ENCODE assay signal across 19 cellular contexts in the genomic region with DNA sequence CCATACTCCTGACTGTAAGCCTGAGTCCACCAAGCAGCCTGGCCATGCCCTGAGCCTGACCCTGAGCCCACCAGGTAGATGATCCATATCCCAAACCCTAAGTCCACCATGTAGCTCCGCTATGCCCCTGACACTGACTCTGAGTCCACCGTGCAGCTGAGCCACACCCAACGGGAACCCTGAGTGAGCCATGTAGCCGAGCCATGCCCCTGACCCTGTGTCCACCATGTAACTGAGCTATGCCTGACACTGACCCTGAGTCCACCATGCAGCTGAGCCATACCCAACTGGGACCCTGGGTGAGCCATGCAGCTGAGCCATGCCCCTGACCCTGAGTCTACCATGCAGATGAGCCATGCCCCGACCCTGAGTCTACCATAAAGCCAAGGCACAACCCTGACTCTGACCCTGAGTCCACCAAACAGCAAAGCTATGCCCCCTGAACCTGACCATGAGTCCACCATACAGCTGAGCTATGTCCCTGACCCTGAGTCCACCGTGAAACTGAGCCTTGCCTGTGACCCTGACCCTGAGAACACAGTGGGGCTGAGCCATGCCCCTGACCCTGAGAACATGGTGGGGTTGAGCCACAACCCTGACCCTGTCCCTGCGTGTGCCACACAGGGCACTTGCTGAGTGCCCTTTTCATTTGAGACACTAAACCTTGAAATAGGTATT.
DNase-seq lines count a peak whose midpoint lies in the region; ATAC-seq and TF ChIP-seq lines count a peak whose summit lies in the region.
"Had no signal": no experiment of that assay in that cellular context is flagged by ENCODE, and none has a peak within 500 bp of the region (broad histone marks: within the 10 kb centered on the region; RNA-seq: fewer than 3 reads in every experiment).

No MANE protein-coding gene starts in this region.

- no peak overlapping the region for H2BK120ac ChIP-seq in IMR-90 (ENCODE audit: low read depth, low read length)
- no peak overlapping the region for H2BK120ac ChIP-seq in mesenchymal stem cell (ENCODE audit: low read depth, low read length)

- H3K4me1 ChIP-seq in Caco-2 (peaks cover 15% of the 10 kb centered on the region), IMR-90 (ENCODE audit: control insufficient read depth, insufficient read depth, low read length) (no peaks in the 10 kb centered on the region), mesenchymal stem cell (ENCODE audit: control insufficient read depth, insufficient read depth, low read depth, low read length) (peaks cover 22% of the 10 kb centered on the region), sigmoid colon (no peaks in the 10 kb centered on the region)
- H3K4me1 ChIP-seq: SJSA1 had no signal

- no peak overlapping the region; the same call in 1 of the 2 replicates for H3K4ac ChIP-seq in IMR-90 (ENCODE audit: low read depth, low read length)
- no peak overlapping the region for H3K4ac ChIP-seq in mesenchymal stem cell (ENCODE audit: low read depth in 1 of 2, low read length in 2 of 2)

- H3K27me3 Mint-ChIP-seq in Caco-2 (ENCODE audit: insufficient read depth, unreplicated experiment): no peaks in the 10 kb centered on the region
- H3K27me3 Mint-ChIP-seq in stimulated activated memory B cell treated with anti-CD40 and anti-IgM and Interleukin-4, amounts not matched to agents 10 μg/mL and 1 μg/mL and 100 μg/mL, for 72 hours: no peaks in the 10 kb centered on the region
- H3K27me3 Mint-ChIP-seq: IgD-negative memory B cell had no signal

- peaks cover 39% of the 10 kb centered on the region for H3K9me1 ChIP-seq in IMR-90 (ENCODE audit: insufficient read depth, low read length)

- 94% methylated on average over 7 of the region's 7 CpGs; no CpG with 5 or more reads in 1 of the 2 experiments for WGBS in IMR-90 (ENCODE audit: extremely low coverage in 2 of 2, insufficient read length in 1 of 2), 2 experiments
- WGBS in mesenchymal stem cell: 98% methylated on average over 7 of the region's 7 CpGs
- 94 to 95% methylated on average over 7 of the region's 7 CpGs for WGBS in sigmoid colon, 2 donors

- no peak overlapping the region for H3K27ac ChIP-seq in IMR-90 (ENCODE audit: insufficient read depth, low read length)
- H3K27ac ChIP-seq in mesenchymal stem cell (ENCODE audit: low read length, poor library complexity, severe bottlenecking): no peak overlapping the region
- H3K27ac ChIP-seq in sigmoid colon: no peak overlapping the region
- H3K27ac ChIP-seq: SJSA1 had no signal

- H2BK20ac ChIP-seq in IMR-90 (ENCODE audit: low read depth, low read length): no peak overlapping the region

- no peaks in the 10 kb centered on the region for H3K9me3 Mint-ChIP-seq in Caco-2 (ENCODE audit: unreplicated experiment)
- H3K9me3 Mint-ChIP-seq in stimulated activated memory B cell treated with anti-CD40 and anti-IgM and Interleukin-4, amounts not matched to agents 10 μg/mL and 1 μg/mL and 100 μg/mL, for 72 hours: peaks cover 5% of the 10 kb centered on the region
- H3K9me3 Mint-ChIP-seq: IgD-negative memory B cell had no signal

- peaks cover 15% of the 10 kb centered on the region for H3K36me3 ChIP-seq in Caco-2 (ENCODE audit: control insufficient read depth, insufficient read depth, low read length)
- H3K36me3 ChIP-seq in IMR-90 (ENCODE audit: control insufficient read depth, insufficient read depth, low read length): peaks cover 81% of the 10 kb centered on the region
- peaks cover 25 to 75% of the 10 kb centered on the region in 2 experiments for H3K36me3 ChIP-seq in mesenchymal stem cell (ENCODE audit: control insufficient read depth in 1 of 2, insufficient read depth in 2 of 2, low read depth in 1 of 2, low read length in 2 of 2)
- H3K36me3 ChIP-seq in sigmoid colon: peaks cover 17 to 78% (median 41%) of the 10 kb centered on the region in 4 donors

- no peak overlapping the region for H3K23ac ChIP-seq in IMR-90 (ENCODE audit: low read depth, low read length)
- H3K23ac ChIP-seq in mesenchymal stem cell (ENCODE audit: low read length in 2 of 2): no peak overlapping the region

- POLR2A ChIA-PET in Caco-2 (lab: Charles Lee): no interaction called here
- POLR2A ChIA-PET in IMR-90 (lab: Charles Lee; ENCODE audit: unreplicated experiment): no interaction called here

- no peak for TF ChIP-seq RAD21 in IMR-90 (IDR thresholded peaks at IDR 0.05; ENCODE audit: low read length)

- peak overlapping the region in 1 of 2 experiments; percentile 11 for H2BK12ac ChIP-seq in mesenchymal stem cell (ENCODE audit: low read length in 2 of 2)

- H3K18ac ChIP-seq in IMR-90 (ENCODE audit: low read depth, low read length): no peak overlapping the region
- peak overlapping the region; percentile 24 to 46 for H3K18ac ChIP-seq in mesenchymal stem cell (ENCODE audit: low read depth in 1 of 2, low read length in 2 of 2)

- H3K4me1 Mint-ChIP-seq in Caco-2 (ENCODE audit: low read depth, unreplicated experiment): peaks cover 11% of the 10 kb centered on the region
- peaks cover 12% of the 10 kb centered on the region for H3K4me1 Mint-ChIP-seq in stimulated activated memory B cell treated with anti-CD40 and anti-IgM and Interleukin-4, amounts not matched to agents 10 μg/mL and 1 μg/mL and 100 μg/mL, for 72 hours

- H3K56ac ChIP-seq in IMR-90 (ENCODE audit: extremely low read depth, insufficient read depth, low read length): no peak overlapping the region

- DNase-seq in Caco-2 (no peak), IMR-90 (no peak), mesenchymal stem cell (no peak), sigmoid colon (peak; percentile 48), OCI-M1 (lab: John Stamatoyannopoulos, UW) (no peak)
- DNase-seq: CD8-positive, alpha-beta T cell; NCI-H1694; NCI-H2081; NCI-H2171; NCI-H345; NCI-H524; NCI-H774; Peyer's patch had no signal

- H3K4me2 ChIP-seq in IMR-90 (ENCODE audit: low read depth, low read length) (no peak overlapping the region), mesenchymal stem cell (ENCODE audit: low read length, poor library complexity, severe bottlenecking) (no peak overlapping the region)

- intact Hi-C loops in Caco-2 (cut with micrococcal nuclease; ENCODE audit: unreplicated experiment): no loop called here
- intact Hi-C loops in IMR-90 (cut with micrococcal nuclease): no loop called here
- intact Hi-C loops in sigmoid colon (cut with DNase I): no loop called here

- H4K8ac ChIP-seq in IMR-90 (ENCODE audit: low read depth in 2 of 2, low read length in 2 of 2): no peak overlapping the region
- peak overlapping the region; percentile 35 for H4K8ac ChIP-seq in mesenchymal stem cell (ENCODE audit: low read length)

- peaks cover 100% of the 10 kb centered on the region for H3K36me3 Mint-ChIP-seq in Caco-2 (ENCODE audit: insufficient read depth, unreplicated experiment)
- peaks cover 70% of the 10 kb centered on the region for H3K36me3 Mint-ChIP-seq in stimulated activated memory B cell treated with anti-CD40 and anti-IgM and Interleukin-4, amounts not matched to agents 10 μg/mL and 1 μg/mL and 100 μg/mL, for 72 hours
- H3K36me3 Mint-ChIP-seq: CD8-positive, alpha-beta T cell had no signal

- TF ChIP-seq CTCF in Caco-2 (IDR thresholded peaks at IDR 0.05; ENCODE audit: insufficient read depth in 1 of 2, low read depth in 1 of 2, low read length in 1 of 2, severe bottlenecking in 1 of 2, unreplicated experiment in 1 of 2): no peak
- TF ChIP-seq CTCF in IMR-90 (conservative IDR thresholded peaks at IDR 0.05; ENCODE audit: low read depth, low read length): no peak
- TF ChIP-seq CTCF in sigmoid colon (IDR thresholded peaks at IDR 0.05): no peak

- no TSS peak for BruUV-seq in Caco-2 (replicated peaks; lab: Mats Ljungman, UMichigan)
- BruUV-seq in IMR-90 (replicated peaks; lab: Mats Ljungman, UMichigan): no TSS peak

- H2BK15ac ChIP-seq in IMR-90 (ENCODE audit: low read depth, low read length) (no peak overlapping the region), mesenchymal stem cell (ENCODE audit: low read depth, poor library complexity, severe bottlenecking) (no peak overlapping the region)

- dilution Hi-C loops in IMR-90 (cut with HindIII; ENCODE audit: low sequenced_read_pairs, unreplicated experiment): no loop called here

- H4K91ac ChIP-seq in IMR-90 (ENCODE audit: insufficient read depth, low read depth, low read length) (no peak overlapping the region), mesenchymal stem cell (ENCODE audit: low read length) (peak overlapping the region; percentile 2)

- no peak overlapping the region for H4K5ac ChIP-seq in IMR-90 (ENCODE audit: low read depth, low read length)

- H3K4me3 ChIP-seq in Caco-2 (ENCODE audit: low read depth, low read length) (no peak overlapping the region), IMR-90 (ENCODE audit: insufficient read depth, low read depth, low read length) (no peak overlapping the region), mesenchymal stem cell (ENCODE audit: insufficient read depth in 1 of 2, low read depth in 1 of 2, low read length in 2 of 2) (no peak overlapping the region), sigmoid colon (no peak overlapping the region)
- H3K4me3 ChIP-seq: BLaER1 treated with 17β-estradiol and CSF1 and Interleukin-3, amounts not matched to agents 10 nM and 100 nM; Peyer's patch; SJSA1 had no signal

- CTCF ChIA-PET in Caco-2 (lab: Charles Lee): interaction anchor here (1.4 kb wide), 1 partner anchor 16 kb away, joined by 3 read pairs; no protein-coding TSS in a partner anchor
- CTCF ChIA-PET in IMR-90 (lab: Yijun Ruan, JAX): no interaction called here

- H2AK9ac ChIP-seq in IMR-90 (replicated peaks; ENCODE audit: low read depth, low read length, poor library complexity): no peak overlapping the region

- in situ Hi-C loops in IMR-90 (cut with MboI; ENCODE audit: low sequenced_read_pairs): no loop called here

- H3K27me3 ChIP-seq in Caco-2 (replicated peaks; ENCODE audit: control insufficient read depth, insufficient read depth, low read length) (no peaks in the 10 kb centered on the region), IMR-90 (ENCODE audit: control insufficient read depth, insufficient read depth, low read length) (no peaks in the 10 kb centered on the region), mesenchymal stem cell (ENCODE audit: control insufficient read depth in 1 of 2, insufficient read depth in 1 of 2, low read length in 2 of 2) (no peaks in the 10 kb centered on the region), sigmoid colon (no peaks in the 10 kb centered on the region)
- H3K27me3 ChIP-seq: BLaER1 treated with 17β-estradiol and CSF1 and Interleukin-3, amounts not matched to agents 10 nM and 100 nM; Peyer's patch; SJSA1 had no signal

- H3K79me1 ChIP-seq in IMR-90 (ENCODE audit: low read depth in 1 of 2, low read length in 2 of 2) (peaks cover 18 to 36% of the 10 kb centered on the region in 2 experiments), mesenchymal stem cell (replicated peaks; ENCODE audit: low read length, poor library complexity, severe bottlenecking) (peaks cover 27% of the 10 kb centered on the region)

- TF ChIP-seq POLR2A in IMR-90 (IDR thresholded peaks at IDR 0.05; ENCODE audit: low read depth, low read length) (no peak), sigmoid colon (IDR thresholded peaks at IDR 0.05) (no peak)

- peak overlapping the region; percentile 35 for H3K27ac Mint-ChIP-seq in Caco-2 (ENCODE audit: unreplicated experiment)
- H3K27ac Mint-ChIP-seq in stimulated activated memory B cell treated with anti-CD40 and anti-IgM and Interleukin-4, amounts not matched to agents 10 μg/mL and 1 μg/mL and 100 μg/mL, for 72 hours: no peak overlapping the region
- H3K27ac Mint-ChIP-seq: CD8-positive, alpha-beta T cell; IgD-negative memory B cell had no signal

- H2AFZ ChIP-seq in IMR-90 (replicated peaks; ENCODE audit: low read length, poor library complexity) (peak overlapping the region; percentile 25), mesenchymal stem cell (ENCODE audit: low read depth, low read length) (no peak overlapping the region)

- no peak overlapping the region for H3K4me3 Mint-ChIP-seq in Caco-2 (ENCODE audit: unreplicated experiment)
- H3K4me3 Mint-ChIP-seq in stimulated activated memory B cell treated with anti-CD40 and anti-IgM and Interleukin-4, amounts not matched to agents 10 μg/mL and 1 μg/mL and 100 μg/mL, for 72 hours: no peak overlapping the region
- H3K4me3 Mint-ChIP-seq: CD8-positive, alpha-beta T cell; IgD-negative memory B cell had no signal

- no peak for ATAC-seq in IMR-90 (ENCODE audit: low read depth)
- ATAC-seq in activated CD4-positive, CD25-positive, alpha-beta regulatory T cell treated with anti-CD3 and anti-CD28 coated beads, Interleukin-2, amount 50 U/mL, for 24 hours: no peak
- ATAC-seq in stimulated activated memory B cell treated with anti-CD40 and anti-IgM and Interleukin-4, amounts not matched to agents 10 μg/mL and 1 μg/mL and 100 μg/mL, for 72 hours: no peak
- ATAC-seq: CD8-positive, alpha-beta T cell; HCT116 had no signal

- no peak for TF ChIP-seq EP300 in sigmoid colon (IDR thresholded peaks at IDR 0.05)

- no peaks in the 10 kb centered on the region for H3K9me3 ChIP-seq in Caco-2
- no peaks in the 10 kb centered on the region for H3K9me3 ChIP-seq in IMR-90 (ENCODE audit: control insufficient read depth, insufficient read depth, low read length)
- H3K9me3 ChIP-seq in mesenchymal stem cell (ENCODE audit: control insufficient read depth, low read length): no peaks in the 10 kb centered on the region
- no peaks in the 10 kb centered on the region for H3K9me3 ChIP-seq in sigmoid colon
- H3K9me3 ChIP-seq: SJSA1 had no signal

- H2BK5ac ChIP-seq in IMR-90 (ENCODE audit: low read depth, low read length, poor library complexity, severe bottlenecking) (no peak overlapping the region), mesenchymal stem cell (ENCODE audit: low read depth, low read length, poor library complexity, severe bottlenecking) (no peak overlapping the region)

- H2AK5ac ChIP-seq in IMR-90 (ENCODE audit: low read depth, low read length) (no peak overlapping the region), mesenchymal stem cell (ENCODE audit: low read length, severe bottlenecking) (peak overlapping the region; percentile 61)

- peaks cover 7% of the 10 kb centered on the region; the same call in 1 of the 2 replicates for H4K20me1 ChIP-seq in IMR-90 (ENCODE audit: insufficient read depth, low read length)

- no peak overlapping the region for H3K9ac ChIP-seq in IMR-90 (ENCODE audit: low read depth, low read length)
- no peak overlapping the region for H3K9ac ChIP-seq in mesenchymal stem cell (ENCODE audit: low read length)
- H3K9ac ChIP-seq: BLaER1 treated with 17β-estradiol and CSF1 and Interleukin-3, amounts not matched to agents 10 nM and 100 nM had no signal

- H3K14ac ChIP-seq in IMR-90 (replicated peaks; ENCODE audit: low read depth, low read length) (no peak overlapping the region), mesenchymal stem cell (ENCODE audit: low read length in 2 of 2) (peak overlapping the region in 1 of 2 experiments; percentile 35)
